8 cellular contexts compared by ENCODE assay signal in the genomic region with DNA sequence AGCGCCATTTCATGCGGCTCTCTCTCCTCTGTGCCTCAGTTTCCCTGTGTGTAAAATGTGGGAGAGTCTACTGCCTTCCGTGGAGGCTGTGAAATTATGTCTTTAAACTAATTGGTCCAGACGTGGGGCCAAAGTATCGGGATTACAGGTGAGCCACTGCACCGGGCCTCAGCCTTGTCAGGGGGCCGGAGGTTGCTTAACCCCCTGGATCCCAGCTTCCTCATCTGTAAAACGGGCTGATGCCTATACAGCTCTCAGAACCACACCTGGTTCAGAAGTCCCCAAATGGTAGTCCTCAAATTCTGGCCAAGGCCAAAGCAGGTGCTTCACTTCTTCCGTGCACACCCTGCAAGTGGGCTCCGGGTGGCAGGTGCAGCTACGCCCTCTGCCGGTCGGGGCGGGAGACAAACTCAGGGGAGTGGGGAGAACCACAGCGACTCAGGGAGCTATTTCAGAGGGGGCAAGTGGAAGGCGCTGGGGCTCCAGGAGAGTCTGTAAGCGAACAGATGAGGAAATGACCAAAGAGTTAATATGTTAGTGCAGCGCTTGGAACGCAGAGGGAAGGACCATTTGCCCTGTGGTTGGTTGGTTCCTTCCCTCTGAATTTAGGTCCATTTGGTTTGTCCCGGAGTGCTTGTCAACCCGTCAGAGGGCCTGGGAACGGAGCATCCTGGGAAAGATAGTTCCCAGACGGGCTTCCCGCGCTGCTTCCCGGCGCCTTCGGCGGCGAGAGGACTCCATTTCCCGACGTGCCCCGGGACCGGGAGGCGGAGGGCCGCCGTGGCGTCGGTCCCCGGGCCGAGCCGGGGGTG. TPM values are rescaled to one million over a fixed set of nuclear protein-coding genes. Genes with fewer than 3 reads are reported as not detected.
DNase-seq lines count a peak whose midpoint lies in the region; ATAC-seq and TF ChIP-seq lines count a peak whose summit lies in the region.

A gene (plus strand): TSS at position 812 of the 812 bp plus-strand sequence. CDS start 135 bp downstream, outside the sequence.

- peak; percentile 82 for ATAC-seq in GM18502 (IDR thresholded peaks at IDR 0.05; ENCODE audit: poor library complexity, unreplicated experiment)
- peak; percentile 70 for ATAC-seq in HG02981 (IDR thresholded peaks at IDR 0.05; ENCODE audit: unreplicated experiment)
- ATAC-seq in aorta (ENCODE audit: low FRiP score), result peak; percentile 98

- DNase-seq in NCI-H2029 (lab: John Stamatoyannopoulos, UW) (peak; percentile 94), T1000 (lab: John Stamatoyannopoulos, UW) (peak; percentile 93), astrocyte of the cerebellum (ENCODE audit: low read depth) (peak; percentile 98), hepatocyte (ENCODE audit: low spot score) (peak; percentile 98), renal cortical epithelial cell (ENCODE audit: low read depth) (peak; percentile 96), aorta (peak; percentile 97 to 98)

- H3K9me2 ChIP-seq in hepatocyte (replicated peaks; ENCODE audit: insufficient read depth), result no peaks in the 10 kb centered on the region

- no peaks in the 10 kb centered on the region for H3K27me3 ChIP-seq in hepatocyte
- H3K27me3 ChIP-seq in aorta (ENCODE audit: control insufficient read depth in 1 of 2, insufficient read depth in 2 of 2, low read length in 1 of 2), result no peaks in the 10 kb centered on the region

- H3K9me3 ChIP-seq in hepatocyte (ENCODE audit: low read depth), result no peaks in the 10 kb centered on the region
- H3K9me3 ChIP-seq in aorta (ENCODE audit: control insufficient read depth, low read length), result no peaks in the 10 kb centered on the region

- in situ Hi-C loops in astrocyte of the cerebellum (cut with HindIII; ENCODE audit: low sequenced_read_pairs), result no loop called here

- 17% methylated on average over 33 of the region's 42 CpGs for WGBS in hepatocyte (ENCODE audit: low lambda C conversion rate, missing lambda C conversion rate)
- 7% methylated on average over 42 of the region's 42 CpGs for WGBS in aorta, 2 donors

- peaks cover 14% of the 10 kb centered on the region for H3K4me1 ChIP-seq in hepatocyte (ENCODE audit: insufficient read depth)
- no peaks in the 10 kb centered on the region for H3K4me1 ChIP-seq in aorta (ENCODE audit: control insufficient read depth in 1 of 2, insufficient read depth in 2 of 2, low read length in 2 of 2)

- intact Hi-C loops in aorta (cut with DNase I), result loop anchor here in 1 of 2 donors (1.0 kb wide), 1 partner anchor 8 kb away; no protein-coding TSS in a partner anchor

- H3K4me3 ChIP-seq in astrocyte of the cerebellum (ENCODE audit: low read depth, low read length), result peak within 1 kb of the TSS; percentile 89
- peak within 1 kb of the TSS; percentile 71 for H3K4me3 ChIP-seq in hepatocyte
- H3K4me3 ChIP-seq in aorta (ENCODE audit: low read length in 2 of 2), result peak within 1 kb of the TSS; percentile 64 to 98

- peaks cover 32% of the 10 kb centered on the region for H4K20me1 ChIP-seq in hepatocyte (ENCODE audit: insufficient read depth, poor library complexity, severe bottlenecking)

- no peaks in the 10 kb centered on the region for H3K36me3 ChIP-seq in hepatocyte (replicated peaks; ENCODE audit: insufficient read depth, low read depth)
- no peaks in the 10 kb centered on the region for H3K36me3 ChIP-seq in aorta (ENCODE audit: control insufficient read depth in 1 of 2, insufficient read depth in 2 of 2, low read length in 1 of 2)

- H3K27ac ChIP-seq in hepatocyte, result peak within 1 kb of the TSS; percentile 95
- peak within 1 kb of the TSS in 1 of 2 donors; percentile 70 for H3K27ac ChIP-seq in aorta (ENCODE audit: low read depth in 1 of 2, low read length in 2 of 2)

- H3K4me2 ChIP-seq in hepatocyte, result peak within 1 kb of the TSS; percentile 99

- peak within 1 kb of the TSS; percentile 77 for H2AFZ ChIP-seq in hepatocyte

- peaks cover 47% of the 10 kb centered on the region for H3K79me2 ChIP-seq in hepatocyte

- TF ChIP-seq CTCF in astrocyte of the cerebellum (IDR thresholded peaks at IDR 0.05; ENCODE audit: low read depth, low read length, missing control alignments) (peak; percentile 94), hepatocyte (IDR thresholded peaks at IDR 0.05; ENCODE audit: poor library complexity) (peak; percentile 96)

RNA-seq across cellular contexts. Expression of the gene that starts here (rescaled TPM):
- total RNA-seq in hepatocyte (24.1 and 29.2 TPM in 2 replicates), renal cortical epithelial cell (17.9 and 77.4 TPM in 2 replicates), aorta (10 to 100 TPM; 64.3 to 77.7 TPM)
- polyA plus RNA-seq in hepatocyte (30.8 and 32.0 TPM in 2 replicates), aorta (10 to 100 TPM; 15.4 to 21.5 TPM)
